34 cellular contexts compared by ENCODE assay signal in genomic region chr1:233080286-233080685, GRCh38.
"Had no signal": no experiment of that assay in that cellular context is flagged by ENCODE, and none has a peak within 500 bp of the region (broad histone marks: within the 10 kb centered on the region; RNA-seq: fewer than 3 reads in every experiment).

No MANE protein-coding gene starts in this region.

- H3K27ac ChIP-seq: adrenal gland, body of pancreas, brain microvascular endothelial cell, breast epithelium, VCaP had no signal

- H3K9me3 Mint-ChIP-seq: activated B cell treated with CpG ODN at 0.5 μM for 24 hours; activated CD8-positive, alpha-beta T cell treated with anti-CD3 and anti-CD28 coated beads for 36 hours; activated T-cell treated with anti-CD3 and anti-CD28 coated beads, Interleukin-2, amount 50 U/mL, for 72 hours; activated T-helper 1 cell treated with anti-CD3 and anti-CD28 coated beads, Interleukin-12 subunit alpha, Interleukin-12 subunit beta, Interleukin-2, Interleukin-4 antibody, amounts not matched to agents 30 ng/mL and 10 ng/mL and 1 ng/mL, durations not matched to agents 14 hours and 24 hours and 36 hours; activated T-helper 17 cell treated with anti-CD3 and anti-CD28 coated beads, Interleukin-2, amount 50 U/mL, for 72 hours; T-helper 1 cell treated with Interleukin-12 subunit alpha and Interleukin-12 subunit beta and Interleukin-4 antibody, amounts not matched to agents 30 μg/mL and 1 μg/mL, for 36 hours; T-helper 2 cell treated with Interferon-gamma antibody and Interleukin-4, amounts not matched to agents 5 μg/mL and 100 μg/mL, for 36 hours had no signal

- H3K27me3 Mint-ChIP-seq: activated B cell treated with CpG ODN at 0.5 μM for 24 hours; activated CD4-positive, alpha-beta memory T cell treated with anti-CD3 and anti-CD28 coated beads for 36 hours; activated CD8-positive, alpha-beta T cell treated with anti-CD3 and anti-CD28 coated beads for 36 hours; activated naive CD8-positive, alpha-beta T cell treated with anti-CD3 and anti-CD28 coated beads, Interleukin-2, amount 10 ng/mL, durations not matched to agents 7 days and 5 days; activated T-helper 17 cell treated with anti-CD3 and anti-CD28 coated beads, Interleukin-2, amount 50 U/mL, for 72 hours had no signal

- H3K4me3 ChIP-seq: adrenal gland, body of pancreas, breast epithelium had no signal

- ATAC-seq: activated CD8-positive, alpha-beta T cell treated with anti-CD3 and anti-CD28 coated beads for 36 hours; activated naive CD4-positive, alpha-beta T cell treated with anti-CD3 and anti-CD28 coated beads, Interleukin-2, amount 50 U/mL, for 72 hours; activated T-cell treated with anti-CD3 and anti-CD28 coated beads, Interleukin-2, amount 50 U/mL, for 4 hours; activated T-cell treated with anti-CD3 and anti-CD28 coated beads, Interleukin-2, amount 50 U/mL, for 72 hours; activated T-helper 17 cell treated with anti-CD3 and anti-CD28 coated beads, Interleukin-2, amount 50 U/mL, for 72 hours; body of pancreas had no signal

- H3K9me3 ChIP-seq: adrenal gland, body of pancreas, breast epithelium had no signal

- H3K36me3 ChIP-seq: adrenal gland, brain microvascular endothelial cell, breast epithelium had no signal

- H3K4me1 ChIP-seq: breast epithelium had no signal

- H3K4me1 Mint-ChIP-seq: activated naive CD8-positive, alpha-beta T cell treated with anti-CD3 and anti-CD28 coated beads, Interleukin-2, amount 10 ng/mL, durations not matched to agents 7 days and 5 days; activated T-helper 17 cell treated with anti-CD3 and anti-CD28 coated beads, Interleukin-2, amount 50 U/mL, for 72 hours had no signal

- H3K4me3 Mint-ChIP-seq: activated B cell treated with CpG ODN at 0.5 μM for 24 hours; activated CD4-positive, alpha-beta memory T cell treated with anti-CD3 and anti-CD28 coated beads for 36 hours; activated CD8-positive, alpha-beta T cell treated with anti-CD3 and anti-CD28 coated beads for 36 hours; activated naive CD4-positive, alpha-beta T cell treated with anti-CD3 and anti-CD28 coated beads for 36 hours; activated naive CD8-positive, alpha-beta T cell treated with anti-CD3 and anti-CD28 coated beads, Interleukin-2, amount 10 ng/mL, durations not matched to agents 7 days and 5 days; activated T-cell treated with anti-CD3 and anti-CD28 coated beads, Interleukin-2, amount 50 U/mL, for 4 hours; activated T-cell treated with anti-CD3 and anti-CD28 coated beads, Interleukin-2, amount 50 U/mL, for 72 hours; activated T-helper 1 cell treated with anti-CD3 and anti-CD28 coated beads, Interleukin-12 subunit alpha, Interleukin-12 subunit beta, Interleukin-2, Interleukin-4 antibody, amounts not matched to agents 30 ng/mL and 10 ng/mL and 1 ng/mL, durations not matched to agents 14 hours and 24 hours and 36 hours; activated T-helper 17 cell treated with anti-CD3 and anti-CD28 coated beads, Interleukin-2, amount 50 U/mL, for 72 hours; T-helper 1 cell treated with Interleukin-12 subunit alpha and Interleukin-12 subunit beta and Interleukin-4 antibody, amounts not matched to agents 30 μg/mL and 1 μg/mL, for 36 hours; T-helper 2 cell treated with Interferon-gamma antibody and Interleukin-4, amounts not matched to agents 5 μg/mL and 100 μg/mL, for 36 hours had no signal

- H3K27ac Mint-ChIP-seq: activated B cell treated with CpG ODN at 0.5 μM for 24 hours; activated CD4-positive, alpha-beta memory T cell treated with anti-CD3 and anti-CD28 coated beads for 36 hours; activated CD8-positive, alpha-beta T cell treated with anti-CD3 and anti-CD28 coated beads for 36 hours; activated naive CD4-positive, alpha-beta T cell treated with anti-CD3 and anti-CD28 coated beads for 36 hours; activated naive CD8-positive, alpha-beta T cell treated with anti-CD3 and anti-CD28 coated beads, Interleukin-2, amount 10 ng/mL, durations not matched to agents 7 days and 5 days; activated T-cell treated with anti-CD3 and anti-CD28 coated beads, Interleukin-2, amount 50 U/mL, for 72 hours; activated T-helper 1 cell treated with anti-CD3 and anti-CD28 coated beads, Interleukin-12 subunit alpha, Interleukin-12 subunit beta, Interleukin-2, Interleukin-4 antibody, amounts not matched to agents 30 ng/mL and 10 ng/mL and 1 ng/mL, durations not matched to agents 14 hours and 24 hours and 36 hours; activated T-helper 17 cell treated with anti-CD3 and anti-CD28 coated beads, Interleukin-2, amount 50 U/mL, for 72 hours; T-helper 1 cell treated with Interleukin-12 subunit alpha and Interleukin-12 subunit beta and Interleukin-4 antibody, amounts not matched to agents 30 μg/mL and 1 μg/mL, for 36 hours; T-helper 2 cell treated with Interferon-gamma antibody and Interleukin-4, amounts not matched to agents 5 μg/mL and 100 μg/mL, for 36 hours had no signal

- H3K27me3 ChIP-seq: adrenal gland, body of pancreas, brain microvascular endothelial cell, breast epithelium had no signal

- DNase-seq: activated B cell treated with CpG ODN at 0.5 μM for 24 hours; activated CD4-positive, alpha-beta memory T cell treated with anti-CD3 and anti-CD28 coated beads for 36 hours; activated CD4-positive, alpha-beta T cell treated with anti-CD3 and anti-CD28 coated beads for 48 hours; activated CD4-positive, alpha-beta T cell treated with anti-CD3 and anti-CD28 coated beads, Interleukin-2, amount 50 U/mL, for 1 hour; activated CD4-positive, alpha-beta T cell treated with anti-CD3 and anti-CD28 coated beads, Interleukin-2, amount 50 U/mL, for 4 hours; activated CD4-positive, CD25-positive, alpha-beta regulatory T cell treated with anti-CD3 and anti-CD28 coated beads, Interleukin-2, amount 50 U/mL, for 72 hours; activated CD8-positive, alpha-beta memory T cell treated with anti-CD3 and anti-CD28 coated beads, Interleukin-2, amount 50 U/mL, for 4 hours; activated CD8-positive, alpha-beta T cell treated with anti-CD3 and anti-CD28 coated beads for 36 hours; activated effector memory CD4-positive, alpha-beta T cell treated with anti-CD3 and anti-CD28 coated beads, Interleukin-2, amount 50 U/mL, for 16 hours; activated gamma-delta T cell treated with Interleukin-2 at 50 U/mL for 16 hours; activated naive CD4-positive, alpha-beta T cell; activated naive CD4-positive, alpha-beta T cell treated with anti-CD3 and anti-CD28 coated beads for 36 hours; activated naive CD4-positive, alpha-beta T cell treated with anti-CD3 and anti-CD28 coated beads, Interleukin-2, amount 50 U/mL, for 16 hours; activated naive CD8-positive, alpha-beta T cell treated with anti-CD3 and anti-CD28 coated beads, Interleukin-2, amount 10 ng/mL, durations not matched to agents 7 days and 5 days; activated T-cell treated with anti-CD3 and anti-CD28 coated beads for 4 hours; activated T-cell treated with anti-CD3 and anti-CD28 coated beads, Interleukin-2, amount 50 U/mL, for 1 hour; activated T-cell treated with anti-CD3 and anti-CD28 coated beads, Interleukin-2, amount 50 U/mL, for 4 hours; activated T-cell treated with anti-CD3 and anti-CD28 coated beads, Interleukin-2, amount 50 U/mL, for 72 hours; adrenal gland; amniotic stem cell; aorta; body of pancreas; brain microvascular endothelial cell; central memory CD4-positive, alpha-beta T cell; T-helper 1 cell; T-helper 2 cell; T-helper 9 cell had no signal
